34 cellular contexts compared by ENCODE assay signal in genomic region chr4:136337216-136337615, GRCh38.
"Had no signal": no experiment of that assay in that cellular context is flagged by ENCODE, and none has a peak within 500 bp of the region (broad histone marks: within the 10 kb centered on the region; RNA-seq: fewer than 3 reads in every experiment).

No MANE protein-coding gene starts in this region.

- H3K4me1 ChIP-seq: Peyer's patch had no signal

- H3K4me3 ChIP-seq: Peyer's patch had no signal

- H3K27me3 Mint-ChIP-seq: activated B cell treated with CpG ODN at 0.5 μM for 24 hours; activated CD4-positive, alpha-beta memory T cell treated with anti-CD3 and anti-CD28 coated beads for 36 hours; activated naive CD4-positive, alpha-beta T cell treated with anti-CD3 and anti-CD28 coated beads, Interleukin-2, amount 10 ng/mL, durations not matched to agents 7 days and 5 days; activated naive CD8-positive, alpha-beta T cell; activated naive CD8-positive, alpha-beta T cell treated with anti-CD3 and anti-CD28 coated beads, Interleukin-2, amount 50 U/mL, for 24 hours had no signal

- H3K36me3 Mint-ChIP-seq: activated CD4-positive, alpha-beta memory T cell treated with anti-CD3 and anti-CD28 coated beads for 36 hours; activated naive CD4-positive, alpha-beta T cell treated with anti-CD3 and anti-CD28 coated beads, Interleukin-2, amount 10 ng/mL, durations not matched to agents 7 days and 5 days; activated naive CD8-positive, alpha-beta T cell; brain had no signal

- H3K27ac ChIP-seq: Peyer's patch, RWPE1, VCaP had no signal

- ATAC-seq: activated naive CD8-positive, alpha-beta T cell treated with anti-CD3 and anti-CD28 coated beads, Interleukin-2, amount 50 U/mL, for 24 hours; PC-3; Right ventricle myocardium inferior; SK-N-SH treated with all-trans-retinoic acid at 6 μM for 48 hours had no signal

- H3K4me3 Mint-ChIP-seq: activated B cell treated with CpG ODN at 0.5 μM for 24 hours; activated CD4-positive, alpha-beta memory T cell treated with anti-CD3 and anti-CD28 coated beads for 36 hours; activated naive CD4-positive, alpha-beta T cell treated with anti-CD3 and anti-CD28 coated beads, Interleukin-2, amount 10 ng/mL, durations not matched to agents 7 days and 5 days; activated naive CD8-positive, alpha-beta T cell; activated naive CD8-positive, alpha-beta T cell treated with anti-CD3 and anti-CD28 coated beads, Interleukin-2, amount 50 U/mL, for 24 hours; brain had no signal

- H3K27me3 ChIP-seq: Peyer's patch had no signal

- DNase-seq: activated B cell treated with CpG ODN at 0.5 μM for 24 hours; activated CD4-positive, alpha-beta memory T cell treated with anti-CD3 and anti-CD28 coated beads for 36 hours; activated CD4-positive, alpha-beta T cell treated with anti-CD3 and anti-CD28 coated beads for 4 hours; activated CD4-positive, alpha-beta T cell treated with anti-CD3 and anti-CD28 coated beads, Interleukin-2, amount 50 U/mL, for 1 hour; activated CD4-positive, CD25-positive, alpha-beta regulatory T cell treated with anti-CD3 and anti-CD28 coated beads, Interleukin-2, amount 50 U/mL, for 72 hours; activated CD8-positive, alpha-beta memory T cell treated with anti-CD3 and anti-CD28 coated beads, Interleukin-2, amount 50 U/mL, for 4 hours; activated effector memory CD4-positive, alpha-beta T cell treated with Interleukin-2 at 50 U/mL for 16 hours; activated naive CD4-positive, alpha-beta T cell treated with anti-CD3 and anti-CD28 coated beads, Interleukin-2, amount 10 ng/mL, durations not matched to agents 7 days and 5 days; activated naive CD8-positive, alpha-beta T cell treated with anti-CD3 and anti-CD28 coated beads, Interleukin-2, amount 50 U/mL, for 24 hours; activated T-cell treated with anti-CD3 and anti-CD28 coated beads for 4 hours; activated T-cell treated with anti-CD3 and anti-CD28 coated beads, Interleukin-2, amount 50 U/mL, for 48 hours; anterior cingulate cortex; caudate nucleus; Karpas-422; KBM-7; NCI-H1105; NCI-H1417 treated with DMSO at 0.1 percent for 48 hours; NCI-H187 treated with DMSO at 0.1 percent for 48 hours; NCI-H2081; NCI-H345; NCI-H524 treated with DMSO at 0.1 percent for 48 hours; PC-3; Peyer's patch; SIG-M5; SW 1271; T-helper 1 cell; T-helper 2 cell; T-helper 9 cell had no signal

- H3K36me3 ChIP-seq: Peyer's patch had no signal

- H3K4me1 Mint-ChIP-seq: activated B cell treated with CpG ODN at 0.5 μM for 24 hours; activated naive CD4-positive, alpha-beta T cell treated with anti-CD3 and anti-CD28 coated beads, Interleukin-2, amount 10 ng/mL, durations not matched to agents 7 days and 5 days; activated naive CD8-positive, alpha-beta T cell treated with anti-CD3 and anti-CD28 coated beads, Interleukin-2, amount 50 U/mL, for 24 hours; brain had no signal

- H3K9me3 ChIP-seq: Peyer's patch had no signal

- H3K27ac Mint-ChIP-seq: activated B cell treated with CpG ODN at 0.5 μM for 24 hours; activated CD4-positive, alpha-beta memory T cell treated with anti-CD3 and anti-CD28 coated beads for 36 hours; activated naive CD4-positive, alpha-beta T cell treated with anti-CD3 and anti-CD28 coated beads, Interleukin-2, amount 10 ng/mL, durations not matched to agents 7 days and 5 days; activated naive CD8-positive, alpha-beta T cell; activated naive CD8-positive, alpha-beta T cell treated with anti-CD3 and anti-CD28 coated beads, Interleukin-2, amount 50 U/mL, for 24 hours; brain had no signal
